ENCODE assay signal across 12 cellular contexts in genomic region chr5:161851691-161852299, GRCh38. TPM values are rescaled to one million over a fixed set of nuclear protein-coding genes. Genes with fewer than 3 reads are reported as not detected.
DNase-seq lines count a peak whose midpoint lies in the region; ATAC-seq, FAIRE-seq and TF ChIP-seq lines count a peak whose summit lies in the region.
"Had no signal": no experiment of that assay in that cellular context is flagged by ENCODE, and none has a peak within 500 bp of the region (broad histone marks: within the 10 kb centered on the region; RNA-seq: fewer than 3 reads in every experiment).

No MANE protein-coding gene starts in this region.

- no peak overlapping the region for H2BK20ac ChIP-seq in H9 (ENCODE audit: low read depth, low read length, poor library complexity, severe bottlenecking)

- no peaks in the 10 kb centered on the region for H3K9me3 Mint-ChIP-seq in H9
- H3K9me3 Mint-ChIP-seq in naive thymus-derived CD4-positive, alpha-beta T cell = peaks cover 0 to 16% (median 3%) of the 10 kb centered on the region in 11 donors
- H3K9me3 Mint-ChIP-seq: activated naive CD4-positive, alpha-beta T cell treated with anti-CD3 and anti-CD28 coated beads, Interleukin-2, amount 50 U/mL, for 24 hours had no signal

- H3K9me3 ChIP-seq in H9 (ENCODE audit: control insufficient read depth, low read depth, low read length) = no peaks in the 10 kb centered on the region
- H3K9me3 ChIP-seq in naive thymus-derived CD4-positive, alpha-beta T cell (ENCODE audit: control insufficient read depth in 2 of 3, low read length in 3 of 3) = no peaks in the 10 kb centered on the region

- no peak overlapping the region for H3K27ac ChIP-seq in H9 (ENCODE audit: insufficient read length, low read depth, low read length)
- no peak overlapping the region for H3K27ac ChIP-seq in naive thymus-derived CD4-positive, alpha-beta T cell (ENCODE audit: low read depth, low read length)

- no peak overlapping the region for H2AFZ ChIP-seq in H9 (ENCODE audit: low read length)

- H3K23me2 ChIP-seq in H9 (ENCODE audit: insufficient read length, low read depth, low read length, poor library complexity, severe bottlenecking) = peaks cover 21% of the 10 kb centered on the region

- H3K4ac ChIP-seq in H9 (ENCODE audit: low read depth, low read length) = no peak overlapping the region

- CTCF ChIA-PET in naive thymus-derived CD4-positive, alpha-beta T cell (lab: Charles Lee) = no interaction called here

- H3K27me3 ChIP-seq in H9 (ENCODE audit: insufficient read depth, low read length) = no peaks in the 10 kb centered on the region; the same call in 1 of the 2 replicates
- H3K27me3 ChIP-seq in naive thymus-derived CD4-positive, alpha-beta T cell (ENCODE audit: control insufficient read depth in 2 of 2, insufficient read depth in 2 of 2, low read length in 2 of 2) = no peaks in the 10 kb centered on the region

- H2BK120ac ChIP-seq in H9 (ENCODE audit: low read depth, low read length, poor library complexity, severe bottlenecking) = no peak overlapping the region

- no peak overlapping the region for H3K4me3 ChIP-seq in naive thymus-derived CD4-positive, alpha-beta T cell (ENCODE audit: low read length)

- H2BK12ac ChIP-seq in H9 (ENCODE audit: insufficient read length, low read depth, low read length) = no peak overlapping the region

- H2BK5ac ChIP-seq in H9 (ENCODE audit: insufficient read length, low read length) = no peak overlapping the region

- DNase-seq in DMS53 (lab: John Stamatoyannopoulos, UW) (peak; percentile 50), H9 (no peak), SK-N-DZ (ENCODE audit: low spot score) (peak; percentile 3), NCI-H524 treated with DMSO at 0.1 percent for 48 hours (lab: John Stamatoyannopoulos, UW) (no peak)
- DNase-seq in effector CD8-positive, alpha-beta T cell (lab: John Stamatoyannopoulos, UW) = no peak
- no peak for DNase-seq in naive thymus-derived CD4-positive, alpha-beta T cell
- no peak for DNase-seq in stimulated activated CD4-positive, alpha-beta T cell treated with anti-CD3 and anti-CD28 coated beads, Interleukin-12 subunit alpha, Interleukin-12 subunit beta, amount 100 ng/mL, for 4 hours
- DNase-seq: EL had no signal

- intact Hi-C loops in naive thymus-derived CD4-positive, alpha-beta T cell (cut with micrococcal nuclease) = loop anchor here in 1 of 2 donors (5.0 kb wide), 1 partner anchor 1496 kb away; no protein-coding TSS in a partner anchor

- no peak overlapping the region for H2AK5ac ChIP-seq in H9 (ENCODE audit: insufficient read length, low read length)

- no peak overlapping the region for H3K4me2 ChIP-seq in H9 (ENCODE audit: insufficient read depth, insufficient read length, low read length)

- H4K5ac ChIP-seq in H9 (ENCODE audit: insufficient read length, low read depth, low read length) = no peak overlapping the region

- no peak overlapping the region for H3K56ac ChIP-seq in H9 (ENCODE audit: insufficient read length, low read depth, low read length)

- no peaks in the 10 kb centered on the region; the same call in 1 of the 2 replicates for H3K4me1 ChIP-seq in H9 (ENCODE audit: insufficient read depth, low read length)
- no peaks in the 10 kb centered on the region for H3K4me1 ChIP-seq in naive thymus-derived CD4-positive, alpha-beta T cell (ENCODE audit: control insufficient read depth in 2 of 2, insufficient read depth in 2 of 2, low read length in 2 of 2)

- peak; percentile 69 for FAIRE-seq in islet of Langerhans (lab: Jason Lieb, UNC)

- no peak overlapping the region for H3K4me3 Mint-ChIP-seq in H9
- no peak overlapping the region for H3K4me3 Mint-ChIP-seq in naive thymus-derived CD4-positive, alpha-beta T cell
- H3K4me3 Mint-ChIP-seq: activated naive CD4-positive, alpha-beta T cell treated with anti-CD3 and anti-CD28 coated beads, Interleukin-2, amount 50 U/mL, for 24 hours had no signal

- WGBS in H9 (ENCODE audit: extremely low coverage, insufficient read length, low lambda C conversion rate) = no CpG with 5 or more reads among the region's 2 CpGs

- no peak overlapping the region for H3K18ac ChIP-seq in H9 (ENCODE audit: insufficient read length, low read depth, low read length)

- ATAC-seq in naive thymus-derived CD4-positive, alpha-beta T cell = no peak
- ATAC-seq: left lobe of liver, sciatic nerve had no signal

- H3K23ac ChIP-seq in H9 (ENCODE audit: insufficient read length, low read depth, low read length) = no peak overlapping the region

- H3K9ac ChIP-seq in H9 (ENCODE audit: extremely low read depth, insufficient read length, low read length) = no peak overlapping the region

- no peak overlapping the region for H4K91ac ChIP-seq in H9 (ENCODE audit: insufficient read length, low read depth, low read length)

- no peak overlapping the region for H2BK15ac ChIP-seq in H9 (ENCODE audit: low read depth, low read length)

- H3T11ph ChIP-seq in H9 (ENCODE audit: low read length) = no peak overlapping the region

- TF ChIP-seq CTCF in H9 (conservative IDR thresholded peaks at IDR 0.05) = peak; percentile 46; the same call in 2 of the 3 replicates

- no peaks in the 10 kb centered on the region for H3K36me3 Mint-ChIP-seq in H9 (ENCODE audit: insufficient read depth in 1 of 3, low read depth in 3 of 3)
- H3K36me3 Mint-ChIP-seq in naive thymus-derived CD4-positive, alpha-beta T cell = no peaks in the 10 kb centered on the region

- H3K79me1 ChIP-seq in H9 (ENCODE audit: insufficient read depth, low read depth, low read length, poor library complexity, severe bottlenecking) = no peaks in the 10 kb centered on the region

- H3K4me1 Mint-ChIP-seq in H9 = peaks cover 34 to 36% of the 10 kb centered on the region in 2 experiments
- H3K4me1 Mint-ChIP-seq in naive thymus-derived CD4-positive, alpha-beta T cell = no peaks in the 10 kb centered on the region
- H3K4me1 Mint-ChIP-seq: activated naive CD4-positive, alpha-beta T cell treated with anti-CD3 and anti-CD28 coated beads, Interleukin-2, amount 50 U/mL, for 24 hours had no signal

- peaks cover 39% of the 10 kb centered on the region for H3K27me3 Mint-ChIP-seq in H9 (ENCODE audit: low read depth)
- peaks cover 13 to 22% (median 16%) of the 10 kb centered on the region in 5 donors for H3K27me3 Mint-ChIP-seq in naive thymus-derived CD4-positive, alpha-beta T cell

- H3K14ac ChIP-seq in H9 (ENCODE audit: insufficient read depth, low read length) = no peak overlapping the region

- no peak overlapping the region for H4K8ac ChIP-seq in H9 (replicated peaks; ENCODE audit: insufficient read length, low read depth, low read length)

- H3K27ac Mint-ChIP-seq in H9 = no peak overlapping the region; a peak in 1 of 7 replicates
- H3K27ac Mint-ChIP-seq in naive thymus-derived CD4-positive, alpha-beta T cell = no peak overlapping the region
- H3K27ac Mint-ChIP-seq: activated naive CD4-positive, alpha-beta T cell treated with anti-CD3 and anti-CD28 coated beads, Interleukin-2, amount 50 U/mL, for 24 hours had no signal

- POLR2A ChIA-PET in naive thymus-derived CD4-positive, alpha-beta T cell (lab: Charles Lee) = no interaction called here

- no peaks in the 10 kb centered on the region for H3K36me3 ChIP-seq in naive thymus-derived CD4-positive, alpha-beta T cell (ENCODE audit: control insufficient read depth in 2 of 3, insufficient read depth in 3 of 3, low read length in 3 of 3)

- no peaks in the 10 kb centered on the region for H4K20me1 ChIP-seq in H9 (ENCODE audit: control insufficient read depth, insufficient read depth, insufficient read length)

- H3K79me2 ChIP-seq in H9 (ENCODE audit: insufficient read depth, low read length) = no peaks in the 10 kb centered on the region

RNA-seq across cellular contexts. Expression of gene GABRA1, which starts 3.9 kb away (rescaled TPM):
- not detected in 2 replicates for total RNA-seq in H9 (2021)
- polyA plus RNA-seq in SK-N-DZ (2014; cell fraction: cytosol; rRNA removed) = not detected in 2 replicates
- not detected in 2 replicates for polyA plus RNA-seq in SK-N-DZ (2014; cell fraction: nucleus; rRNA removed)
- total RNA-seq in naive thymus-derived CD4-positive, alpha-beta T cell = not detected
- not detected for polyA plus RNA-seq in naive thymus-derived CD4-positive, alpha-beta T cell
- total RNA-seq: left lobe of liver, sciatic nerve had no signal

Comparison
In these comparisons a context has a peak if more than half of its experiments do, and no peak if none do; other contexts are left out.
1. DNase-seq: peak in DMS53 (single experiment) and SK-N-DZ (single experiment); none in H9 (single experiment), effector CD8-positive, alpha-beta T cell (single experiment), naive thymus-derived CD4-positive, alpha-beta T cell (0 of 9), stimulated activated CD4-positive, alpha-beta T cell treated with anti-CD3 and anti-CD28 coated beads, Interleukin-12 subunit alpha, Interleukin-12 subunit beta, amount 100 ng/mL, for 4 hours (single experiment) and NCI-H524 treated with DMSO at 0.1 percent for 48 hours (single experiment).